In genomic region chr12:13175499-13175898, GRCh38 we compare ENCODE assay signal across 14 cellular contexts. TPM values are rescaled to one million over a fixed set of nuclear protein-coding genes. Genes with fewer than 3 reads are reported as not detected.
DNase-seq lines count a peak whose midpoint lies in the region; ATAC-seq, FAIRE-seq and TF ChIP-seq lines count a peak whose summit lies in the region.
"Had no signal": no experiment of that assay in that cellular context is flagged by ENCODE, and none has a peak within 500 bp of the region (broad histone marks: within the 10 kb centered on the region; RNA-seq: fewer than 3 reads in every experiment).

No MANE protein-coding gene starts in this region.

- POLR2A ChIA-PET in RWPE1 (lab: Yijun Ruan, JAX; ENCODE audit: low non-redundant PET), result no interaction called here

- DNase-seq in H54 (ENCODE audit: insufficient read length, low spot score) (peak; percentile 32), RWPE1 (ENCODE audit: low spot score) (peak; percentile 91), fibroblast of the conjunctiva (ENCODE audit: low read depth) (peak; percentile 69), OCI-M1 (lab: John Stamatoyannopoulos, UW) (no peak), DMS 273 treated with DMSO at 0.1 percent for 48 hours (lab: John Stamatoyannopoulos, UW) (no peak)
- no peak for DNase-seq in activated T-cell treated with anti-CD3 and anti-CD28 coated beads, Interleukin-2, amount 50 U/mL, for 72 hours
- no peak for DNase-seq in activated T-helper 2 cell treated with anti-CD3 and anti-CD28 coated beads, Interferon-gamma antibody, Interleukin-2, Interleukin-4, amounts not matched to agents 10 μg/mL and 5 μg/mL and 100 μg/mL, durations not matched to agents 14 hours and 24 hours and 36 hours (ENCODE audit: low spot score)
- DNase-seq: activated CD8-positive, alpha-beta memory T cell treated with anti-CD3 and anti-CD28 coated beads, Interleukin-2, amount 50 U/mL, for 48 hours; CD8-positive, alpha-beta memory T cell; NCI-H1417; NCI-H524 treated with DMSO at 0.1 percent for 48 hours had no signal

- peaks cover 35% of the 10 kb centered on the region for H3K4me1 Mint-ChIP-seq in activated T-cell treated with anti-CD3 and anti-CD28 coated beads, Interleukin-2, amount 50 U/mL, for 72 hours (ENCODE audit: low read depth)
- peaks cover 28% of the 10 kb centered on the region for H3K4me1 Mint-ChIP-seq in activated T-helper 2 cell treated with anti-CD3 and anti-CD28 coated beads, Interferon-gamma antibody, Interleukin-2, Interleukin-4, amounts not matched to agents 10 μg/mL and 5 μg/mL and 100 μg/mL, durations not matched to agents 14 hours and 24 hours and 36 hours (ENCODE audit: low read depth)

- CTCF ChIA-PET in RWPE1 (lab: Yijun Ruan, JAX), result no interaction called here

- H3K36me3 Mint-ChIP-seq in activated T-cell treated with anti-CD3 and anti-CD28 coated beads, Interleukin-2, amount 50 U/mL, for 72 hours (ENCODE audit: insufficient read depth in 2 of 2), result no peaks in the 10 kb centered on the region
- H3K36me3 Mint-ChIP-seq in activated T-helper 2 cell treated with anti-CD3 and anti-CD28 coated beads, Interferon-gamma antibody, Interleukin-2, Interleukin-4, amounts not matched to agents 10 μg/mL and 5 μg/mL and 100 μg/mL, durations not matched to agents 14 hours and 24 hours and 36 hours (ENCODE audit: low read depth), result no peaks in the 10 kb centered on the region
- H3K36me3 Mint-ChIP-seq: memory B cell had no signal

- H3K4me3 Mint-ChIP-seq in activated T-cell treated with anti-CD3 and anti-CD28 coated beads, Interleukin-2, amount 50 U/mL, for 72 hours, result no peak overlapping the region
- H3K4me3 Mint-ChIP-seq in activated T-helper 2 cell treated with anti-CD3 and anti-CD28 coated beads, Interferon-gamma antibody, Interleukin-2, Interleukin-4, amounts not matched to agents 10 μg/mL and 5 μg/mL and 100 μg/mL, durations not matched to agents 14 hours and 24 hours and 36 hours (ENCODE audit: low read depth), result no peak overlapping the region
- H3K4me3 Mint-ChIP-seq: CD8-positive, alpha-beta memory T cell; memory B cell had no signal

- ATAC-seq in activated T-cell treated with anti-CD3 and anti-CD28 coated beads, Interleukin-2, amount 50 U/mL, for 72 hours (replicated peaks in 1 of 2), result no peak
- ATAC-seq: Right ventricle myocardium inferior had no signal

- H3K27ac ChIP-seq in RWPE1 (peak overlapping the region; percentile 78; the same call in 1 of the 2 replicates), skin epidermis (peak overlapping the region in 14 of 21 experiments; percentile 45 to 89 (median 74))

- H3K27ac Mint-ChIP-seq in activated T-cell treated with anti-CD3 and anti-CD28 coated beads, Interleukin-2, amount 50 U/mL, for 72 hours, result no peak overlapping the region
- H3K27ac Mint-ChIP-seq in activated T-helper 2 cell treated with anti-CD3 and anti-CD28 coated beads, Interferon-gamma antibody, Interleukin-2, Interleukin-4, amounts not matched to agents 10 μg/mL and 5 μg/mL and 100 μg/mL, durations not matched to agents 14 hours and 24 hours and 36 hours, result no peak overlapping the region
- H3K27ac Mint-ChIP-seq: memory B cell had no signal

- TF ChIP-seq POLR2A in H54 (IDR thresholded peaks at IDR 0.05; ENCODE audit: low read depth, low read length), result no peak

- peaks cover 34% of the 10 kb centered on the region for H3K27me3 Mint-ChIP-seq in activated T-cell treated with anti-CD3 and anti-CD28 coated beads, Interleukin-2, amount 50 U/mL, for 72 hours (ENCODE audit: low read depth)
- peaks cover 54% of the 10 kb centered on the region for H3K27me3 Mint-ChIP-seq in activated T-helper 2 cell treated with anti-CD3 and anti-CD28 coated beads, Interferon-gamma antibody, Interleukin-2, Interleukin-4, amounts not matched to agents 10 μg/mL and 5 μg/mL and 100 μg/mL, durations not matched to agents 14 hours and 24 hours and 36 hours (ENCODE audit: low read depth)

- intact Hi-C loops in activated T-helper 2 cell treated with anti-CD3 and anti-CD28 coated beads, Interferon-gamma antibody, Interleukin-2, Interleukin-4, amounts not matched to agents 10 μg/mL and 5 μg/mL and 100 μg/mL, durations not matched to agents 14 hours and 24 hours and 36 hours (cut with micrococcal nuclease), result no loop called here

- FAIRE-seq in H54 (lab: Jason Lieb, UNC), result peak; percentile 67

- TF ChIP-seq CTCF in RWPE1 (conservative IDR thresholded peaks at IDR 0.05; ENCODE audit: low read depth), result no peak

- no peaks in the 10 kb centered on the region for H3K9me3 Mint-ChIP-seq in activated T-cell treated with anti-CD3 and anti-CD28 coated beads, Interleukin-2, amount 50 U/mL, for 72 hours
- no peaks in the 10 kb centered on the region for H3K9me3 Mint-ChIP-seq in activated T-helper 2 cell treated with anti-CD3 and anti-CD28 coated beads, Interferon-gamma antibody, Interleukin-2, Interleukin-4, amounts not matched to agents 10 μg/mL and 5 μg/mL and 100 μg/mL, durations not matched to agents 14 hours and 24 hours and 36 hours
- H3K9me3 Mint-ChIP-seq: CD8-positive, alpha-beta memory T cell; memory B cell had no signal

- no peak overlapping the region for H3K4me3 ChIP-seq in skin epidermis

RNA-seq across cellular contexts. Expression of gene EMP1, which starts 21.0 kb away (rescaled TPM):
- 10 to 100 TPM in 1 of 2 donors, 1 to 10 TPM in 1; 4.2 to 19.2 TPM for total RNA-seq in activated T-cell treated with anti-CD3 and anti-CD28 coated beads, Interleukin-2, amount 50 U/mL, for 72 hours
- total RNA-seq in activated T-helper 2 cell treated with anti-CD3 and anti-CD28 coated beads, Interferon-gamma antibody, Interleukin-2, Interleukin-4, amounts not matched to agents 10 μg/mL and 5 μg/mL and 100 μg/mL, durations not matched to agents 14 hours and 24 hours and 36 hours, result 9.5 and 10.2 TPM in 2 replicates

Comparison
In these comparisons a context has a peak if more than half of its experiments do, and no peak if none do; other contexts are left out.
1. DNase-seq: peak in H54 (single experiment), RWPE1 (single experiment) and fibroblast of the conjunctiva (single experiment); none in OCI-M1 (single experiment), activated T-cell treated with anti-CD3 and anti-CD28 coated beads, Interleukin-2, amount 50 U/mL, for 72 hours (0 of 2), activated T-helper 2 cell treated with anti-CD3 and anti-CD28 coated beads, Interferon-gamma antibody, Interleukin-2, Interleukin-4, amounts not matched to agents 10 μg/mL and 5 μg/mL and 100 μg/mL, durations not matched to agents 14 hours and 24 hours and 36 hours (single experiment) and DMS 273 treated with DMSO at 0.1 percent for 48 hours (single experiment).